ENCODE assay signal across 22 cellular contexts in the genomic region with DNA sequence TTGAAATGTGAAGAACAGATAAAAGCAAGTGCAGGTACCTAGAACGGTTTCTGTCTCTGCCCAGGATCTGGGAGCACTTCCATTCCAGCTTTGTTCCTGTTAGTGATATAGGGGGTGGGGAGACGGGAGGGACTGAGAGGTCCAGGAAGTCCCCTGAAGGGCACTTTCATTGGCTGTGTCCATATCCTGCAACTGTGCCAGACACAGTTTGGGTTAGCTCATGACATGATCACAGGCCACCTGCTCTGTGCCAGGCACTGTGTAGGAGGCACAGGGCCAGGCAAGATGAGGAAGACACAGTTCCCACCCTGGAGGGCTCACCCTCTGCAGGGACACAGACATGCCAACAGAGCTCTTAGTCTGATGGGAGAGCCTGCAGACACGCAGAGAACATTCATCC. TPM values are rescaled to one million over a fixed set of nuclear protein-coding genes. Genes with fewer than 3 reads are reported as not detected.
DNase-seq lines count a peak whose midpoint lies in the region; ATAC-seq and TF ChIP-seq lines count a peak whose summit lies in the region.
"Had no signal": no experiment of that assay in that cellular context is flagged by ENCODE, and none has a peak within 500 bp of the region (broad histone marks: within the 10 kb centered on the region; RNA-seq: fewer than 3 reads in every experiment).

No MANE protein-coding gene starts in this region.

- H3K4me1 Mint-ChIP-seq in neural progenitor cell, result peaks cover 27% of the 10 kb centered on the region
- H3K4me1 Mint-ChIP-seq: B cell had no signal

- H3K27ac Mint-ChIP-seq in neural progenitor cell, result no peak overlapping the region
- H3K27ac Mint-ChIP-seq in activated naive CD4-positive, alpha-beta T cell treated with anti-CD3 and anti-CD28 coated beads, Interleukin-2, amount 50 U/mL, for 72 hours, result no peak overlapping the region
- H3K27ac Mint-ChIP-seq: B cell; CD8-positive, alpha-beta T cell; H9 had no signal

- peaks cover 7% of the 10 kb centered on the region for H3F3A ChIP-seq in neural progenitor cell (ENCODE audit: low read depth)

- H3K79me2 ChIP-seq in neural progenitor cell (ENCODE audit: low read depth), result no peaks in the 10 kb centered on the region

- no peak for TF ChIP-seq POLR2A in esophagus muscularis mucosa (IDR thresholded peaks at IDR 0.05; ENCODE audit: low read depth)
- no peak for TF ChIP-seq POLR2A in thyroid gland (IDR thresholded peaks at IDR 0.05)

- no peak for TF ChIP-seq CTCF in esophagus muscularis mucosa (IDR thresholded peaks at IDR 0.05)
- no peak for TF ChIP-seq CTCF in neural progenitor cell (IDR thresholded peaks at IDR 0.05)
- TF ChIP-seq CTCF in thyroid gland (IDR thresholded peaks at IDR 0.05), result no peak

- peaks cover 2% of the 10 kb centered on the region for H3K36me3 Mint-ChIP-seq in neural progenitor cell
- H3K36me3 Mint-ChIP-seq in activated naive CD4-positive, alpha-beta T cell treated with anti-CD3 and anti-CD28 coated beads, Interleukin-2, amount 50 U/mL, for 72 hours, result no peaks in the 10 kb centered on the region
- H3K36me3 Mint-ChIP-seq: CD4-positive, CD25-positive, alpha-beta regulatory T cell; CD8-positive, alpha-beta T cell had no signal

- no peak overlapping the region for H3K9ac ChIP-seq in neural progenitor cell
- H3K9ac ChIP-seq: BLaER1, GM23248 had no signal

- H3K27ac ChIP-seq in esophagus muscularis mucosa (replicated peaks in 1 of 4), result no peak overlapping the region
- H3K27ac ChIP-seq in neural progenitor cell, result no peak overlapping the region
- no peak overlapping the region for H3K27ac ChIP-seq in thyroid gland
- H3K27ac ChIP-seq: 22Rv1, BLaER1, C4-2B, GM23248 had no signal

- H3K4me3 ChIP-seq in esophagus muscularis mucosa, result no peak overlapping the region
- H3K4me3 ChIP-seq in neural progenitor cell, result no peak overlapping the region
- H3K4me3 ChIP-seq in thyroid gland (replicated peaks in 1 of 3), result no peak overlapping the region
- H3K4me3 ChIP-seq: BLaER1, GM23248 had no signal

- H3K9me3 Mint-ChIP-seq in neural progenitor cell, result peaks cover 5% of the 10 kb centered on the region
- H3K9me3 Mint-ChIP-seq in activated naive CD4-positive, alpha-beta T cell treated with anti-CD3 and anti-CD28 coated beads, Interleukin-2, amount 50 U/mL, for 72 hours, result peaks cover 0 to 1% of the 10 kb centered on the region in 2 donors
- H3K9me3 Mint-ChIP-seq: CD8-positive, alpha-beta T cell had no signal

- no peaks in the 10 kb centered on the region for H3K36me3 ChIP-seq in esophagus muscularis mucosa
- H3K36me3 ChIP-seq in neural progenitor cell, result no peaks in the 10 kb centered on the region
- H3K36me3 ChIP-seq in thyroid gland, result no peaks in the 10 kb centered on the region
- H3K36me3 ChIP-seq: BLaER1 had no signal

- in situ Hi-C loops in G401 (cut with HindIII; ENCODE audit: low sequenced_read_pairs), result no loop called here

- 47% methylated on average over 3 of the region's 3 CpGs for WGBS in esophagus muscularis mucosa
- 28 to 41% methylated on average over 3 of the region's 3 CpGs for WGBS in thyroid gland, 2 donors

- H3K27me3 ChIP-seq in esophagus muscularis mucosa, result peaks cover 0 to 89% (median 46%) of the 10 kb centered on the region in 4 donors
- peaks cover 100% of the 10 kb centered on the region for H3K27me3 ChIP-seq in neural progenitor cell
- H3K27me3 ChIP-seq in thyroid gland, result peaks cover 43% of the 10 kb centered on the region

- H3K9me3 ChIP-seq in esophagus muscularis mucosa (peaks cover 0 to 5% (median 0%) of the 10 kb centered on the region in 4 donors), neural progenitor cell (ENCODE audit: low read depth) (no peaks in the 10 kb centered on the region), thyroid gland (no peaks in the 10 kb centered on the region)
- H3K9me3 ChIP-seq: BLaER1, Caco-2 had no signal

- H3K4me1 ChIP-seq in esophagus muscularis mucosa, result peaks cover 13 to 27% (median 19%) of the 10 kb centered on the region in 4 donors
- H3K4me1 ChIP-seq in neural progenitor cell, result peaks cover 32% of the 10 kb centered on the region
- peaks cover 0 to 19% of the 10 kb centered on the region in 2 donors for H3K4me1 ChIP-seq in thyroid gland
- H3K4me1 ChIP-seq: Caco-2 had no signal

- TF ChIP-seq EP300 in esophagus muscularis mucosa (IDR thresholded peaks at IDR 0.05), result no peak

- no peak overlapping the region for H2AFZ ChIP-seq in neural progenitor cell (replicated peaks)
- H2AFZ ChIP-seq: GM23248 had no signal

- H3K27me3 Mint-ChIP-seq in neural progenitor cell (ENCODE audit: insufficient read depth, low read depth), result peaks cover 60% of the 10 kb centered on the region

- H3K4me2 ChIP-seq in neural progenitor cell, result no peak overlapping the region
- H3K4me2 ChIP-seq: BLaER1 had no signal

- H3K4me3 Mint-ChIP-seq in neural progenitor cell, result peak overlapping the region; percentile 30
- H3K4me3 Mint-ChIP-seq: B cell; CD4-positive, CD25-positive, alpha-beta regulatory T cell; CD8-positive, alpha-beta T cell had no signal

- DNase-seq in G401 (ENCODE audit: low spot score), result peak; percentile 98
- peak; percentile 97 for DNase-seq in cerebellar cortex (ENCODE audit: low spot score)
- DNase-seq in esophagus muscularis mucosa (ENCODE audit: extremely low spot score), result peak; percentile 42
- DNase-seq in neural progenitor cell (ENCODE audit: low spot score), result no peak
- DNase-seq in thyroid gland, result no peak
- no peak for DNase-seq in T-helper 1 cell
- DNase-seq in activated naive CD4-positive, alpha-beta T cell treated with anti-CD3 and anti-CD28 coated beads, Interleukin-2, amount 50 U/mL, for 72 hours (ENCODE audit: low spot score in 2 of 2), result no peak
- DNase-seq: Caco-2; CD4-positive, CD25-positive, alpha-beta regulatory T cell; CD8-positive, alpha-beta T cell; DMS 273 treated with DMSO at 0.1 percent for 48 hours; DMS79; EL; GF-D8; GM23248; H9 had no signal

- ATAC-seq in GM18909 (IDR thresholded peaks at IDR 0.05; ENCODE audit: poor library complexity, unreplicated experiment), result no peak
- ATAC-seq in activated naive CD4-positive, alpha-beta T cell treated with anti-CD3 and anti-CD28 coated beads, Interleukin-2, amount 50 U/mL, for 72 hours, result no peak
- ATAC-seq: CD8-positive, alpha-beta T cell; HCT116 had no signal

- intact Hi-C loops in esophagus muscularis mucosa (cut with DNase I) (no loop called here), thyroid gland (cut with DNase I) (no loop called here)

- peaks cover 53% of the 10 kb centered on the region for H4K20me1 ChIP-seq in neural progenitor cell (ENCODE audit: low read depth)
- H4K20me1 ChIP-seq: BLaER1 had no signal

RNA-seq across cellular contexts. Expression of a gene that starts 7.9 kb away (rescaled TPM):
- total RNA-seq in G401 (2014; rRNA removed; shearing (Covaris generic)), result 0.44 TPM in 1 of 2 replicates, not detected in the other
- total RNA-seq in esophagus muscularis mucosa, result 1 to 10 TPM in 1 of 4 donors, under 1 TPM in 2, not detected in 1; 0.32 to 1.4 (median 0.83) TPM
- total RNA-seq in neural progenitor cell (ENCODE audit: low replicate concordance), result 0.11 and 0.31 TPM in 2 replicates
- 1 to 10 TPM in 1 of 4 donors, not detected in 3; 1.0 TPM for total RNA-seq in thyroid gland
- not detected for total RNA-seq in activated naive CD4-positive, alpha-beta T cell treated with anti-CD3 and anti-CD28 coated beads, Interleukin-2, amount 50 U/mL, for 72 hours
- total RNA-seq: B cell; Caco-2; CD4-positive, CD25-positive, alpha-beta regulatory T cell; CD8-positive, alpha-beta T cell; GM23248 had no signal

Comparison
In these comparisons a context has a peak if more than half of its experiments do, and no peak if none do; other contexts are left out.
1. DNase-seq: peak in G401 (single experiment), cerebellar cortex (single experiment) and esophagus muscularis mucosa (single experiment); none in neural progenitor cell (single experiment), thyroid gland (0 of 2), T-helper 1 cell (0 of 5) and activated naive CD4-positive, alpha-beta T cell treated with anti-CD3 and anti-CD28 coated beads, Interleukin-2, amount 50 U/mL, for 72 hours (0 of 2).